In the genomic region with DNA sequence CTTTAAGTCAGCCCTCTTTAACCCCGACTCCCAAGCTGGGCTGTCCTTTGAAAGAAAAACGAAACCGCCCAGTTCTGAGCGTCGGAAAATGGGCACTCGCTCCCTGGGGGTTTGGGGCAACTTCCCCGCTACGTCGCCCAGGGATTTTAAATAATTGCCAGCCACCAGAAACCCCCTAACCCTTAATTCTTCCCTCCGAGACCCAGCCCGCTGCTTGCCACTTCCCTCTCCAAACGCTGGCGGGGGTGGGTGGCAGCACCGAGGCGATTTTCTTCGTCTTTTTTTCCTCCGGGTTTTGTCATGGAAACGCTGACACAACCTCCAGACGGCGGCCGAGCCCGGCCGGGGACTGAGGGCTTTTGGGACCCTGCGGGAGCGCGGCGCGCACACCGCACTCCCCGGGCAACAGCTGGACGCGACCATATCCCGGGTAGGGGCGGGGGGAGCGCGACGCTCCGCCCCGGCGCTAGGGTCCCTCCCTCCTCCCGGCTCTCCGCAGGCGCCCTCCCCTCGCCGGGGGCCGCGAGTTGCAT, we compare ENCODE assay signal across 8 cellular contexts. TPM values are rescaled to one million over a fixed set of nuclear protein-coding genes. Genes with fewer than 3 reads are reported as not detected.
DNase-seq lines count a peak whose midpoint lies in the region; ATAC-seq and TF ChIP-seq lines count a peak whose summit lies in the region.

Gene CHST11, plus strand, starts transcription at position 532 of the 533 bp plus-strand sequence.

- H3K4me3 Mint-ChIP-seq in neural crest cell, result peak within 1 kb of the TSS; percentile 95

- H3K9me2 ChIP-seq in GM23248 (ENCODE audit: insufficient read depth), result no peaks in the 10 kb centered on the region

- H3K27ac Mint-ChIP-seq in neural crest cell (ENCODE audit: unreplicated experiment), result peak within 1 kb of the TSS; percentile 93

- H3K4me1 Mint-ChIP-seq in neural crest cell, result peaks cover 40% of the 10 kb centered on the region

- peaks cover 37% of the 10 kb centered on the region for H3K4me1 ChIP-seq in DND-41 (ENCODE audit: insufficient read depth, low read length)
- H3K4me1 ChIP-seq in GM23248 (ENCODE audit: insufficient read depth), result peaks cover 29% of the 10 kb centered on the region
- H3K4me1 ChIP-seq in SJSA1 (replicated peaks), result peaks cover 24% of the 10 kb centered on the region
- peaks cover 23% of the 10 kb centered on the region for H3K4me1 ChIP-seq in stomach smooth muscle (ENCODE audit: control insufficient read depth, insufficient read depth, low read length)

- peak; percentile 38 for TF ChIP-seq CTCF in DND-41 (IDR thresholded peaks at IDR 0.05; ENCODE audit: borderline replicate concordance, extremely low read depth, low read length, poor library complexity, severe bottlenecking)
- no peak for TF ChIP-seq CTCF in LNCaP clone FGC (IDR thresholded peaks at IDR 0.05; ENCODE audit: control insufficient read depth, extremely low read depth, insufficient read depth)
- TF ChIP-seq CTCF in neural crest cell (conservative IDR thresholded peaks at IDR 0.05), result peak; percentile 35

- H3K9me3 Mint-ChIP-seq in neural crest cell, result no peaks in the 10 kb centered on the region

- 0 to 1% methylated on average over 17 to 47 of the region's 47 CpGs for WGBS in GM23248 (ENCODE audit: low coverage in 1 of 2, low lambda C conversion rate in 2 of 2, missing lambda C conversion rate in 2 of 2), 2 experiments

- H3K79me2 ChIP-seq in DND-41 (ENCODE audit: insufficient read depth, low read length) (peaks cover 55% of the 10 kb centered on the region), GM23248 (ENCODE audit: insufficient read depth) (peaks cover 43% of the 10 kb centered on the region)

- no peaks in the 10 kb centered on the region for H3K9me3 ChIP-seq in DND-41 (ENCODE audit: insufficient read depth, low read length, severe bottlenecking)
- no peaks in the 10 kb centered on the region for H3K9me3 ChIP-seq in GM23248 (ENCODE audit: low read depth)
- no peaks in the 10 kb centered on the region; the same call in 1 of the 2 replicates for H3K9me3 ChIP-seq in SJSA1 (replicated peaks)
- no peaks in the 10 kb centered on the region for H3K9me3 ChIP-seq in stomach smooth muscle (ENCODE audit: control insufficient read depth in 2 of 2, low read length in 2 of 2)

- peak within 1 kb of the TSS; percentile 91 for H3K27ac ChIP-seq in DND-41 (ENCODE audit: low read length)
- H3K27ac ChIP-seq in GM23248, result peak within 1 kb of the TSS; percentile 68
- H3K27ac ChIP-seq in SJSA1, result no peak within 1 kb of the TSS
- H3K27ac ChIP-seq in stomach smooth muscle (ENCODE audit: low read length), result peak within 1 kb of the TSS; percentile 64

- H4K20me1 ChIP-seq in DND-41 (ENCODE audit: insufficient read depth, low read length) (peaks cover 53% of the 10 kb centered on the region), GM23248 (ENCODE audit: insufficient read depth) (no peaks in the 10 kb centered on the region)

- DNase-seq in DND-41, result peak; percentile 89
- peak; percentile 92 for DNase-seq in GM23248
- no peak for DNase-seq in LNCaP clone FGC (ENCODE audit: low read depth)
- DNase-seq in SJSA1 (ENCODE audit: low read depth in 1 of 2, low spot score in 2 of 2), result peak; percentile 65 to 69
- DNase-seq in activated gamma-delta T cell treated with anti-CD3 and anti-CD28 coated beads, Interleukin-2, amount 50 U/mL, for 16 hours (ENCODE audit: low read depth), result peak; percentile 58
- DNase-seq in foreskin melanocyte, result peak; percentile 85
- peak; percentile 80 for DNase-seq in neural crest cell (ENCODE audit: low read depth, low spot score)

- H3K36me3 ChIP-seq in DND-41 (ENCODE audit: insufficient read depth, low read length), result peaks cover 44% of the 10 kb centered on the region
- H3K36me3 ChIP-seq in GM23248 (ENCODE audit: low read depth), result no peaks in the 10 kb centered on the region
- no peaks in the 10 kb centered on the region for H3K36me3 ChIP-seq in SJSA1
- H3K36me3 ChIP-seq in stomach smooth muscle (ENCODE audit: control insufficient read depth in 2 of 2, insufficient read depth in 2 of 2, low read length in 2 of 2), result no peaks in the 10 kb centered on the region

- H3K4me3 ChIP-seq in DND-41 (ENCODE audit: low read depth in 1 of 2, low read length in 2 of 2), result peak within 1 kb of the TSS; percentile 78 to 99
- H3K4me3 ChIP-seq in GM23248, result peak within 1 kb of the TSS; percentile 98
- peak within 1 kb of the TSS; percentile 58 for H3K4me3 ChIP-seq in LNCaP clone FGC (ENCODE audit: low read depth, low read length)
- peak within 1 kb of the TSS; percentile 49 for H3K4me3 ChIP-seq in SJSA1
- peak within 1 kb of the TSS; percentile 89 to 93 for H3K4me3 ChIP-seq in stomach smooth muscle (ENCODE audit: low read length in 2 of 2)

- peak; percentile 69 for ATAC-seq in DND-41 (ENCODE audit: insufficient read depth, low read depth)

- H3K27me3 ChIP-seq in DND-41 (ENCODE audit: insufficient read depth, low read length, poor library complexity), result no peaks in the 10 kb centered on the region
- no peaks in the 10 kb centered on the region for H3K27me3 ChIP-seq in GM23248 (replicated peaks; ENCODE audit: insufficient read depth)
- H3K27me3 ChIP-seq in SJSA1 (replicated peaks), result peaks cover 25% of the 10 kb centered on the region
- no peaks in the 10 kb centered on the region for H3K27me3 ChIP-seq in stomach smooth muscle (ENCODE audit: control insufficient read depth in 1 of 2, insufficient read depth in 2 of 2, low read length in 2 of 2)

- H3K4me2 ChIP-seq in DND-41 (ENCODE audit: insufficient read depth, low read length) (peak within 1 kb of the TSS; percentile 83), GM23248 (ENCODE audit: unreplicated experiment) (peak within 1 kb of the TSS; percentile 98)

- peaks cover 22% of the 10 kb centered on the region for H3F3A ChIP-seq in GM23248 (ENCODE audit: insufficient read depth)

- H2AFZ ChIP-seq in DND-41 (ENCODE audit: low read depth, low read length) (peak within 1 kb of the TSS; percentile 54), GM23248 (peak within 1 kb of the TSS; percentile 96)

- peaks cover 78% of the 10 kb centered on the region for H3K27me3 Mint-ChIP-seq in neural crest cell (ENCODE audit: low read depth)

- no peaks in the 10 kb centered on the region for H3K36me3 Mint-ChIP-seq in neural crest cell (ENCODE audit: low read depth)

- in situ Hi-C loops in GM23248 (cut with MboI), result no loop called here

- H3K9ac ChIP-seq in DND-41 (ENCODE audit: low read depth, low read length) (peak within 1 kb of the TSS; percentile 98), GM23248 (peak within 1 kb of the TSS; percentile 85), stomach smooth muscle (ENCODE audit: low read length in 2 of 2) (peak within 1 kb of the TSS; percentile 75 to 76)

RNA-seq across cellular contexts. Expression of gene CHST11, which starts in this region (rescaled TPM):
- total RNA-seq in GM23248 (2014; rRNA removed; shearing (Covaris generic)), result 5.4 and 18.1 TPM in 2 replicates
- polyA plus RNA-seq in GM23248 (2016; fragmentation: Nextera tagmentation; extraction: Ambion mirVana), result 3.7 TPM in 2 replicates
- total RNA-seq in SJSA1 (2014; rRNA removed; shearing (Covaris generic)), result 0.41 and 0.71 TPM in 2 replicates
- total RNA-seq in neural crest cell, result 10.0 and 10.2 TPM in 2 replicates

Comparison
In these comparisons a context has a peak if more than half of its experiments do, and no peak if none do; other contexts are left out.
1. Peak in DNase-seq and H3K4me3 ChIP-seq in SJSA1; RNA of the gene not detected or under 1 TPM.